ENCODE assay signal across 21 cellular contexts in genomic region chr12:5203274-5203673, GRCh38.
DNase-seq lines count a peak whose midpoint lies in the region; ATAC-seq, FAIRE-seq and TF ChIP-seq lines count a peak whose summit lies in the region.
"Had no signal": no experiment of that assay in that cellular context is flagged by ENCODE, and none has a peak within 500 bp of the region (broad histone marks: within the 10 kb centered on the region; RNA-seq: fewer than 3 reads in every experiment).

No MANE protein-coding gene starts in this region.

- DNase-seq in HepG2 (ENCODE audit: low spot score) = peak; percentile 3
- DNase-seq in right lobe of liver = no peak
- peak; percentile 32 for DNase-seq in hepatocyte (ENCODE audit: low spot score)
- DNase-seq in neural progenitor cell (ENCODE audit: low spot score) = no peak
- no peak for DNase-seq in SHP77 (lab: John Stamatoyannopoulos, UW)
- no peak for DNase-seq in COLO829 (ENCODE audit: low spot score)
- DNase-seq in MM.1S = no peak
- no peak for DNase-seq in omental fat pad (ENCODE audit: low spot score)
- DNase-seq: AML-193; CD4-positive, alpha-beta T cell; COR-L47; GM23248; HCEC 1CT had no signal

- TF ChIP-seq CTCF in HepG2 (CRISPR knock-in tag; IDR thresholded peaks at IDR 0.05) (no peak), right lobe of liver (IDR thresholded peaks at IDR 0.05) (no peak), hepatocyte (IDR thresholded peaks at IDR 0.05; ENCODE audit: poor library complexity) (no peak), neural progenitor cell (IDR thresholded peaks at IDR 0.05) (no peak), MM.1S (IDR thresholded peaks at IDR 0.05; ENCODE audit: low read length) (no peak), omental fat pad (IDR thresholded peaks at IDR 0.05) (no peak)

- H3K4me2 ChIP-seq in HepG2 (ENCODE audit: low read depth, low read length) = no peak overlapping the region
- H3K4me2 ChIP-seq in hepatocyte = no peak overlapping the region
- no peak overlapping the region for H3K4me2 ChIP-seq in neural progenitor cell
- no peak overlapping the region for H3K4me2 ChIP-seq in MM.1S (ENCODE audit: low read depth, low read length)
- H3K4me2 ChIP-seq: A549 had no signal

- FAIRE-seq in HepG2 (lab: Jason Lieb, UNC) = no peak
- FAIRE-seq: A549, G401.6, GM12891, GM18507, H54 had no signal

- TF ChIP-seq EP300 in HepG2 (IDR thresholded peaks at IDR 0.05; ENCODE audit: low read depth in 2 of 2, low read length in 2 of 2) (no peak), HepG2 (CRISPR knock-in tag; IDR thresholded peaks at IDR 0.05; ENCODE audit: borderline replicate concordance) (no peak)

- CTCF ChIA-PET in HepG2 (lab: Yijun Ruan, JAX; ENCODE audit: low intra/inter-chr PET ratio, low total read pairs) = no interaction called here

- H3K4me3 ChIP-seq in HepG2 (replicated peaks in 1 of 3; ENCODE audit: insufficient read depth in 1 of 3, low read depth in 2 of 3, low read length in 3 of 3) (no peak overlapping the region), right lobe of liver (no peak overlapping the region), hepatocyte (no peak overlapping the region), neural progenitor cell (no peak overlapping the region), MM.1S (ENCODE audit: low read length) (no peak overlapping the region)
- H3K4me3 ChIP-seq: A549, GM23248 had no signal

- ATAC-seq in HepG2 (no peak), right lobe of liver (no peak), omental fat pad (ENCODE audit: low FRiP score) (no peak)
- ATAC-seq: A549 had no signal

- in situ Hi-C loops in HepG2 (cut with HindIII; ENCODE audit: extremely low pct_ligation_motif_present, low pct_unique_long_range_greater_than_20kb) = loop anchor here (5.0 kb wide), 1 partner anchor 239 kb away; no protein-coding TSS in a partner anchor

- peaks cover 0 to 2% of the 10 kb centered on the region in 2 experiments; a peak in 1 of 5 replicates for H3K27me3 ChIP-seq in HepG2 (ENCODE audit: control insufficient read depth in 1 of 2, insufficient read depth in 2 of 2, low read length in 2 of 2)
- H3K27me3 ChIP-seq in right lobe of liver = no peaks in the 10 kb centered on the region
- no peaks in the 10 kb centered on the region for H3K27me3 ChIP-seq in hepatocyte
- H3K27me3 ChIP-seq in neural progenitor cell = no peaks in the 10 kb centered on the region
- H3K27me3 ChIP-seq in MM.1S (replicated peaks; ENCODE audit: insufficient read depth, low read length) = no peaks in the 10 kb centered on the region

- H3K27ac ChIP-seq in HepG2 (ENCODE audit: extremely low read length, insufficient read depth, low read length) = no peak overlapping the region
- no peak overlapping the region for H3K27ac ChIP-seq in right lobe of liver
- H3K27ac ChIP-seq in hepatocyte = peak overlapping the region; percentile 16
- H3K27ac ChIP-seq in neural progenitor cell = peak overlapping the region; percentile 14
- H3K27ac ChIP-seq in MM.1S (ENCODE audit: low read length) = no peak overlapping the region
- H3K27ac ChIP-seq: 22Rv1, A549, C4-2B, GM23248, HL-60 had no signal

- H3F3A ChIP-seq in neural progenitor cell (ENCODE audit: low read depth) = peaks cover 27% of the 10 kb centered on the region
- H3F3A ChIP-seq in MM.1S (ENCODE audit: insufficient read depth, low read length) = no peaks in the 10 kb centered on the region

- H3K9ac ChIP-seq in HepG2 (ENCODE audit: insufficient read depth, low read depth, low read length) (no peak overlapping the region), neural progenitor cell (no peak overlapping the region), MM.1S (ENCODE audit: low read length) (no peak overlapping the region)
- H3K9ac ChIP-seq: GM23248 had no signal

- peaks cover 43% of the 10 kb centered on the region for H3K4me1 Mint-ChIP-seq in neural progenitor cell

- H3K36me3 Mint-ChIP-seq in neural progenitor cell = peaks cover 5% of the 10 kb centered on the region

- peaks cover 3% of the 10 kb centered on the region for H3K27me3 Mint-ChIP-seq in neural progenitor cell (ENCODE audit: insufficient read depth, low read depth)

- H3K9me3 ChIP-seq in HepG2 (ENCODE audit: low read length) = no peaks in the 10 kb centered on the region
- H3K9me3 ChIP-seq in right lobe of liver = no peaks in the 10 kb centered on the region
- no peaks in the 10 kb centered on the region for H3K9me3 ChIP-seq in hepatocyte (ENCODE audit: low read depth)
- no peaks in the 10 kb centered on the region for H3K9me3 ChIP-seq in neural progenitor cell (ENCODE audit: low read depth)
- H3K9me3 ChIP-seq in MM.1S (replicated peaks; ENCODE audit: insufficient read depth, low read length) = no peaks in the 10 kb centered on the region
- H3K9me3 ChIP-seq: A549 had no signal

- H2AFZ ChIP-seq in HepG2 (ENCODE audit: low read length) = no peak overlapping the region
- no peak overlapping the region for H2AFZ ChIP-seq in hepatocyte
- H2AFZ ChIP-seq in neural progenitor cell (replicated peaks) = no peak overlapping the region
- no peak overlapping the region for H2AFZ ChIP-seq in MM.1S (ENCODE audit: low read length)
- H2AFZ ChIP-seq: GM23248 had no signal

- POLR2A ChIA-PET in HepG2 (lab: Yijun Ruan, JAX) = no interaction called here

- H3K36me3 ChIP-seq in HepG2 (replicated peaks in 1 of 2; ENCODE audit: control insufficient read depth in 1 of 2, insufficient read depth in 2 of 2, low read length in 2 of 2) = no peaks in the 10 kb centered on the region
- no peaks in the 10 kb centered on the region for H3K36me3 ChIP-seq in right lobe of liver
- no peaks in the 10 kb centered on the region for H3K36me3 ChIP-seq in hepatocyte (replicated peaks; ENCODE audit: insufficient read depth, low read depth)
- no peaks in the 10 kb centered on the region for H3K36me3 ChIP-seq in neural progenitor cell
- H3K36me3 ChIP-seq in MM.1S (replicated peaks; ENCODE audit: insufficient read depth, low read length) = no peaks in the 10 kb centered on the region

- H3K9me3 Mint-ChIP-seq in neural progenitor cell = peaks cover 5% of the 10 kb centered on the region
- H3K9me3 Mint-ChIP-seq: CD4-positive, alpha-beta T cell had no signal

- no peak for TF ChIP-seq RAD21 in HepG2 (CRISPR knock-in tag; IDR thresholded peaks at IDR 0.05)

- H3K27ac Mint-ChIP-seq in neural progenitor cell = no peak overlapping the region
- H3K27ac Mint-ChIP-seq: CD4-positive, alpha-beta T cell had no signal

- no CpG with 5 or more reads among the region's 1 CpG for WGBS in HepG2 (ENCODE audit: low lambda C conversion rate)
- 0% methylated on average over 1 of the region's 1 CpG for WGBS in right lobe of liver (ENCODE audit: insufficient coverage, low coverage, low lambda C conversion rate, missing lambda C conversion rate)
- 0% methylated on average over 1 of the region's 1 CpG for WGBS in hepatocyte (ENCODE audit: low lambda C conversion rate, missing lambda C conversion rate)

- no peak overlapping the region for H3K4me3 Mint-ChIP-seq in neural progenitor cell
- H3K4me3 Mint-ChIP-seq: CD4-positive, alpha-beta T cell had no signal

- H3K79me2 ChIP-seq in HepG2 (ENCODE audit: insufficient read depth, low read length) (no peaks in the 10 kb centered on the region), hepatocyte (no peaks in the 10 kb centered on the region), neural progenitor cell (ENCODE audit: low read depth) (no peaks in the 10 kb centered on the region), MM.1S (ENCODE audit: low read length) (no peaks in the 10 kb centered on the region)

- no peaks in the 10 kb centered on the region for H3K4me1 ChIP-seq in HepG2 (ENCODE audit: insufficient read depth, low read length)
- H3K4me1 ChIP-seq in right lobe of liver = no peaks in the 10 kb centered on the region
- peaks cover 20% of the 10 kb centered on the region for H3K4me1 ChIP-seq in hepatocyte (ENCODE audit: insufficient read depth)
- peaks cover 52% of the 10 kb centered on the region for H3K4me1 ChIP-seq in neural progenitor cell
- no peaks in the 10 kb centered on the region for H3K4me1 ChIP-seq in MM.1S (ENCODE audit: low read length)
- H3K4me1 ChIP-seq: A549 had no signal

- no TSS peak for BruUV-seq in HepG2 (replicated peaks; lab: Mats Ljungman, UMichigan)

- intact Hi-C loops in HepG2 (cut with micrococcal nuclease; ENCODE audit: unreplicated experiment) = no loop called here
- intact Hi-C loops in right lobe of liver (cut with DNase I) = no loop called here

- TF ChIP-seq POLR2A in HepG2 (IDR thresholded peaks at IDR 0.05; ENCODE audit: insufficient read depth in 1 of 2, low read depth in 2 of 2, low read length in 2 of 2) (no peak), right lobe of liver (IDR thresholded peaks at IDR 0.05) (no peak)

- H4K20me1 ChIP-seq in HepG2 (ENCODE audit: insufficient read depth, low read length) (no peaks in the 10 kb centered on the region), hepatocyte (ENCODE audit: insufficient read depth, poor library complexity, severe bottlenecking) (no peaks in the 10 kb centered on the region), neural progenitor cell (ENCODE audit: low read depth) (no peaks in the 10 kb centered on the region), MM.1S (ENCODE audit: insufficient read depth, low read length) (no peaks in the 10 kb centered on the region)

- no peaks in the 10 kb centered on the region for H3K9me2 ChIP-seq in hepatocyte (replicated peaks; ENCODE audit: insufficient read depth)
- no peaks in the 10 kb centered on the region for H3K9me2 ChIP-seq in MM.1S (replicated peaks; ENCODE audit: insufficient read depth, low read length)

TF ChIP-seq in HepG2, 621 proteins besides CTCF, POLR2A, EP300 and RAD21:
- TF ChIP-seq ZMYM4 (CRISPR knock-in tag; IDR thresholded peaks at IDR 0.05) = no peak
TF ChIP-seq in HepG2: peak in this region for 0.

Comparison
In these comparisons a context has a peak if more than half of its experiments do, and no peak if none do; other contexts are left out.
1. DNase-seq: peak in HepG2 (single experiment) and hepatocyte (single experiment); none in right lobe of liver (0 of 3), neural progenitor cell (single experiment), SHP77 (0 of 2), COLO829 (single experiment), MM.1S (single experiment) and omental fat pad (single experiment).
2. H3K27ac ChIP-seq: peak in hepatocyte (single experiment) and neural progenitor cell (single experiment); none in HepG2 (single experiment), right lobe of liver (0 of 3) and MM.1S (single experiment).